Comparison of ENCODE assay signal across 9 cellular contexts in genomic region chr15:47753591-47753990, GRCh38. TPM values are rescaled to one million over a fixed set of nuclear protein-coding genes. Genes with fewer than 3 reads are reported as not detected.
"Had no signal": no experiment of that assay in that cellular context is flagged by ENCODE, and none has a peak within 500 bp of the region (broad histone marks: within the 10 kb centered on the region; RNA-seq: fewer than 3 reads in every experiment).

No MANE protein-coding gene starts in this region.

- ATAC-seq: GM12878 had no signal

- FAIRE-seq: G401.6, GM12878, GM12891, GM12892, GM18507, GM19239 had no signal

- H3K4me3 ChIP-seq: GM12878 had no signal

- DNase-seq: GDM1, GF-D8 had no signal

RNA-seq across cellular contexts. Expression of gene SEMA6D, which starts 36.3 kb away (rescaled TPM):
- total RNA-seq: G401 had no signal
